Comparison of ENCODE assay signal across 8 cellular contexts in genomic region chr1:18901952-18902522, GRCh38. TPM values are rescaled to one million over a fixed set of nuclear protein-coding genes. Genes with fewer than 3 reads are reported as not detected.
A peak's percentile ranks its signal among the peaks of the same experiment; 100 is the strongest.
DNase-seq lines count a peak whose midpoint lies in the region; TF ChIP-seq lines count a peak whose summit lies in the region.

No MANE protein-coding gene starts in this region.

- H3K9me3 ChIP-seq in iPS-18c (ENCODE audit: control insufficient read depth, insufficient read depth, low read length) (peaks cover 4% of the 10 kb centered on the region), stomach (no peaks in the 10 kb centered on the region)

- DNase-seq in NCI-H2227 (lab: John Stamatoyannopoulos, UW; ENCODE audit: unreplicated experiment): peak; percentile 61
- no peak for DNase-seq in NCI-H2227 treated with DMSO at 0.1 percent for 48 hours (lab: John Stamatoyannopoulos, UW)
- DNase-seq in amniotic stem cell (lab: John Stamatoyannopoulos, UW): peak; percentile 16
- no peak for DNase-seq in stomach
- DNase-seq in ecto neural progenitor cell (ENCODE audit: low spot score): no peak
- DNase-seq in ACHN: no peak

- peaks cover 47% of the 10 kb centered on the region for H3K27me3 ChIP-seq in KMS-11 (ENCODE audit: insufficient read depth, low read depth)
- no peaks in the 10 kb centered on the region for H3K27me3 ChIP-seq in stomach

- no peak for TF ChIP-seq EP300 in stomach (IDR thresholded peaks at IDR 0.05)

- H3K4me3 ChIP-seq in KMS-11 (IDR thresholded peaks at IDR 0.05; ENCODE audit: insufficient read depth, low read depth, low read length): peak overlapping the region; percentile 51
- peak overlapping the region; percentile 79 for H3K4me3 ChIP-seq in iPS-18c (ENCODE audit: insufficient read depth, low read depth, low read length)
- peak overlapping the region; percentile 74 to 93 (median 78) for H3K4me3 ChIP-seq in stomach

- WGBS in stomach, 5 donors: 1 to 2% (median 1%) methylated on average over 16 to 44 of the region's 44 CpGs

- no peak for TF ChIP-seq POLR2A in stomach (IDR thresholded peaks at IDR 0.05)

- H3K9ac ChIP-seq in KMS-11: no peak overlapping the region; the same call in 1 of the 2 replicates

- H3K36me3 ChIP-seq in KMS-11 (ENCODE audit: insufficient read depth): no peaks in the 10 kb centered on the region
- no peaks in the 10 kb centered on the region for H3K36me3 ChIP-seq in stomach

- in situ Hi-C loops in ACHN (cut with HindIII; ENCODE audit: low pct_ligation_motif_present, low pct_unique_long_range_greater_than_20kb, low sequenced_read_pairs): no loop called here

- H3K4me1 ChIP-seq in KMS-11 (ENCODE audit: low read depth, poor library complexity, severe bottlenecking) (no peaks in the 10 kb centered on the region), stomach (peaks cover 7 to 33% (median 27%) of the 10 kb centered on the region in 4 donors)

- intact Hi-C loops in stomach (cut with DNase I; ENCODE audit: low total_unique reads): loop anchor here (10.0 kb wide), 1 partner anchor 53 kb away; the partner anchor contains the start of gene IFFO2

- H3K4me2 ChIP-seq in KMS-11: peak overlapping the region; percentile 25; the same call in 1 of the 2 replicates

- no peaks in the 10 kb centered on the region for H3K79me2 ChIP-seq in KMS-11 (ENCODE audit: insufficient read depth, low read depth)

- no peaks in the 10 kb centered on the region for H4K20me1 ChIP-seq in KMS-11 (ENCODE audit: insufficient read depth)

- TF ChIP-seq CTCF in KMS-11 (conservative IDR thresholded peaks at IDR 0.05; ENCODE audit: low read depth, low read length): no peak
- TF ChIP-seq CTCF in stomach (IDR thresholded peaks at IDR 0.05): no peak

- H3K27ac ChIP-seq in KMS-11 (no peak overlapping the region), stomach (peak overlapping the region; percentile 77 to 96 (median 91))

- peak overlapping the region; percentile 58; the same call in 1 of the 2 replicates for H2AFZ ChIP-seq in KMS-11 (ENCODE audit: low read depth)

RNA-seq across cellular contexts. Expression of gene ALDH4A1, which starts 0.3 kb away (rescaled TPM):
- total RNA-seq in stomach: 10 to 100 TPM in 1 of 5 donors, 1 to 10 TPM in 4; 3.5 to 11.0 (median 7.6) TPM
- polyA plus RNA-seq in stomach: 10 to 100 TPM in 2 of 3 donors, 1 to 10 TPM in 1; 6.7 to 16.0 (median 11.1) TPM

RNA-seq across cellular contexts. Expression of gene TAS1R2, which starts 42.6 kb away (rescaled TPM):
- total RNA-seq in stomach: 1 to 10 TPM in 1 of 5 donors, not detected in 4; 9.9 TPM
- not detected for polyA plus RNA-seq in stomach

RNA-seq across cellular contexts. Expression of gene IFFO2, which starts 54.4 kb away (rescaled TPM):
- 10 to 100 TPM in 2 of 5 donors, 1 to 10 TPM in 2, under 1 TPM in 1; 0.58 to 47.8 (median 7.7) TPM for total RNA-seq in stomach
- polyA plus RNA-seq in stomach: 1 to 10 TPM in 2 of 3 donors, under 1 TPM in 1; 0.92 to 5.1 (median 3.4) TPM

Comparison
In these comparisons a context has a peak if more than half of its experiments do, and no peak if none do; other contexts are left out.
1. DNase-seq: peak in NCI-H2227 (single experiment) and amniotic stem cell (single experiment); none in NCI-H2227 treated with DMSO at 0.1 percent for 48 hours (single experiment), stomach (single experiment), ecto neural progenitor cell (single experiment) and ACHN (single experiment).
2. Peak in every context shown above with its lines, with median percentiles within 50 percentile points of each other: H3K4me3 ChIP-seq.